Comparison of ENCODE assay signal across 17 cellular contexts in the genomic region with DNA sequence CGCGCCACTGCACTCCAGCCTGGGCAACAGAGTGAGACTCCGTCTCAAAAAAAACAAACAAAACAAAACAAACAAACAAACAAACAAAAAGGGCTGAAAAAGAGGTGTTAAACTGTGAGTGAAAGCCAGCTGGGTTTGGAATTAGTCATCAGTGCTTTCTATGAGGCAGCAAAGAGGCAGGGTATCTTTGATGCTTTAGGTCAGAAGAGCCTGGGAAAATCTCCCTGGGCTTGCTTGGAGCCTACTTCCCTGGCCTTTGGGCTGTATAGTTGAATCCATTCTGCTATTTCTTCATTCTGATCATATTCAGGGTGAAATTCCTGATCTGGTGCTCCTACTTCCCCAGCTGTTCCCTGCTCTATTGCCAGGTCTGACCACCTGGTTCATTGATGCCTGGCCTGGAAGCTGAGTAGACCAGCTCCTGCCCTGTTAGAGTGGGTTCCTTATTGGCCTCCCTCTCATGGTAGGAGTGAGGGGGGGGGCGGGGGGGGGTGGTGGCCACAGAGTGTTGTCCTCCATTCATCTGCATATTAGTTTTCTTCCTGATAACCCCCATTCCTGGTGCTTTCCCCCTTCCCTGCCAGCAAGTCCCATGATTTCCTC.
DNase-seq lines count a peak whose midpoint lies in the region; ATAC-seq lines count a peak whose summit lies in the region.
"Had no signal": no experiment of that assay in that cellular context is flagged by ENCODE, and none has a peak within 500 bp of the region (broad histone marks: within the 10 kb centered on the region; RNA-seq: fewer than 3 reads in every experiment).

No MANE protein-coding gene starts in this region.

- DNase-seq in fibroblast of gingiva (ENCODE audit: low read depth) (peak; percentile 60), LoVo (ENCODE audit: low spot score) (no peak), caudate nucleus (lab: John Stamatoyannopoulos, UW) (no peak), substantia nigra (lab: John Stamatoyannopoulos, UW) (no peak)
- no peak for DNase-seq in activated T-cell treated with anti-CD3 and anti-CD28 coated beads, Interleukin-2, amount 50 U/mL, for 48 hours
- DNase-seq: activated B cell treated with CpG ODN at 0.5 μM for 24 hours; activated T-cell treated with anti-CD3 and anti-CD28 coated beads for 4 hours; anterior cingulate cortex; DMS79; effector memory CD4-positive, alpha-beta T cell; glutamatergic neuron; NCI-H2227 treated with DMSO at 0.1 percent for 48 hours; stimulated activated CD4-positive, alpha-beta T cell treated with anti-CD3 and anti-CD28 coated beads, Interleukin-4, amount 100 ng/mL, for 1 hour had no signal

- H3K27ac ChIP-seq in caudate nucleus (ENCODE audit: low read depth, low read length) (no peak overlapping the region), substantia nigra (ENCODE audit: low read depth, low read length, poor library complexity, severe bottlenecking) (no peak overlapping the region)

- peak; percentile 80 for ATAC-seq in GM18511 (IDR thresholded peaks at IDR 0.05; ENCODE audit: unreplicated experiment)
- peak; percentile 69 for ATAC-seq in GM21381 (IDR thresholded peaks at IDR 0.05; ENCODE audit: unreplicated experiment)
- peak; percentile 76 for ATAC-seq in HG02938 (IDR thresholded peaks at IDR 0.05; ENCODE audit: unreplicated experiment)
- ATAC-seq: HCT116 had no signal
